1 cellular context compared by ENCODE assay signal in genomic region chr5:79613571-79613970, GRCh38.
TF ChIP-seq lines count a peak whose summit lies in the region.

No MANE protein-coding gene starts in this region.

TF ChIP-seq in GM12878, 131 proteins besides CTCF, POLR2A, EP300 and RAD21 (continued from another document):
- TF ChIP-seq BCL3 (IDR thresholded peaks at IDR 0.05; ENCODE audit: borderline replicate concordance, insufficient read depth, low read depth, low read length, poor library complexity, severe bottlenecking) (no peak), ASH2L (IDR thresholded peaks at IDR 0.05; ENCODE audit: borderline replicate concordance, low read depth) (no peak), IRF4 (IDR thresholded peaks at IDR 0.05; ENCODE audit: low read depth, low read length) (no peak), GATAD2B (conservative IDR thresholded peaks at IDR 0.05; ENCODE audit: low read depth) (no peak), TBL1XR1 (IDR thresholded peaks at IDR 0.05; ENCODE audit: low read depth, low read length) (no peak), CHD4 (IDR thresholded peaks at IDR 0.05) (no peak), SIN3A (IDR thresholded peaks at IDR 0.05; ENCODE audit: low read depth, low read length) (no peak), SUZ12 (IDR thresholded peaks at IDR 0.05; ENCODE audit: unreplicated experiment) (no peak), CBX5 (IDR thresholded peaks at IDR 0.05; ENCODE audit: low read depth) (no peak), HDAC6 (IDR thresholded peaks at IDR 0.05; ENCODE audit: unreplicated experiment) (no peak), HDAC2 (IDR thresholded peaks at IDR 0.05) (no peak), POLR2AphosphoS2 (IDR thresholded peaks at IDR 0.05; ENCODE audit: low read depth, low read length) (no peak), IRF3 (IDR thresholded peaks at IDR 0.05) (no peak)
